ENCODE assay signal across 9 cellular contexts in the genomic region with DNA sequence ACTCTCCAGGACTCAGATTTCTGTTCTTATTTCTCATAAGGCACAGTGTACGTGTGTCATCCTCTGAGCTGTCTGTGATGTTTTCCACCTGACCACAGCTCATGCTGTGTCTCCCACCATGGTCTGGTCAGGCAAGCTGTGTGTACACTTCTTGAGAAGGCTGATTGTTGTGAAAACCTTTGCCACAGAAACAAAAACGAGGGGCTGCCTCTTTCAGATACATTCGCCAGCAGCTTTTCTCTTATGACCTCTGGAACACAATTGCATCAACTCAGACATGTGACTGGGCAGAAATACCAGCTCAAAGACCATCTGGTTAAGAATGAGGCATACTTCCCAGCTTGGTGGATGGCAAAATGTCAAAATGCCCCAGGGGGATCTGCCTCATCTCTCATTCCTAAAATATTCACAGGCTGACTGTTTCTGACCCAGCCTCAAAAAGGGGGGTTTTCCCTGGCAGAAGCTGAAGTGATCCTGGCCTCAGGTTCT. TPM values are rescaled to one million over a fixed set of nuclear protein-coding genes. Genes with fewer than 3 reads are reported as not detected.
DNase-seq lines count a peak whose midpoint lies in the region; ATAC-seq, FAIRE-seq and TF ChIP-seq lines count a peak whose summit lies in the region.
"Had no signal": no experiment of that assay in that cellular context is flagged by ENCODE, and none has a peak within 500 bp of the region (broad histone marks: within the 10 kb centered on the region; RNA-seq: fewer than 3 reads in every experiment).

No MANE protein-coding gene starts in this region.

- DNase-seq in AG09309 (ENCODE audit: low read depth) (peak; percentile 97), HPDE6-E6E7 (ENCODE audit: extremely low spot score) (peak; percentile 68), GM12878 (ENCODE audit: low read depth, low spot score) (no peak), right lobe of liver (peak in 1 of 3 donors; percentile 56), testis (no peak), GM10248 (ENCODE audit: extremely low spot score) (no peak)
- DNase-seq in activated T-cell treated with anti-CD3 and anti-CD28 coated beads, Interleukin-2, amount 50 U/mL, for 48 hours = no peak

- TF ChIP-seq EP300 in GM12878 (IDR thresholded peaks at IDR 0.05; ENCODE audit: borderline replicate concordance in 1 of 2, control insufficient read depth in 1 of 2, low read depth in 2 of 2, low read length in 2 of 2) = no peak

- no peaks in the 10 kb centered on the region for H3K4me1 ChIP-seq in GM12878 (ENCODE audit: control insufficient read depth, insufficient read depth, low read length)
- H3K4me1 ChIP-seq in right lobe of liver = peaks cover 0 to 5% (median 0%) of the 10 kb centered on the region in 4 donors
- no peaks in the 10 kb centered on the region for H3K4me1 ChIP-seq in testis
- H3K4me1 ChIP-seq: suprapubic skin had no signal

- FAIRE-seq in GM12878 (lab: Jason Lieb, UNC) = no peak

- H2AFZ ChIP-seq in GM12878 (ENCODE audit: control insufficient read depth, low read depth, low read length) = peak overlapping the region; percentile 21; the same call in 1 of the 2 replicates

- RAD21 ChIA-PET in GM12878 (lab: Charles Lee; ENCODE audit: unreplicated experiment) = interaction anchor here (0.5 kb wide), 1 partner anchor 1112 kb away, joined by 3 read pairs; no protein-coding TSS in a partner anchor

- no peaks in the 10 kb centered on the region for H3K27me3 ChIP-seq in GM12878 (replicated peaks in 1 of 2; ENCODE audit: control insufficient read depth in 2 of 2, insufficient read depth in 2 of 2, low read length in 1 of 2)
- H3K27me3 ChIP-seq in right lobe of liver = no peaks in the 10 kb centered on the region
- no peaks in the 10 kb centered on the region for H3K27me3 ChIP-seq in testis
- H3K27me3 ChIP-seq: suprapubic skin had no signal

- no peak for TF ChIP-seq CTCF in AG09309 (IDR thresholded peaks at IDR 0.05; ENCODE audit: control insufficient read depth, insufficient read depth, low read depth, low read length, missing control alignments)
- TF ChIP-seq CTCF in GM12878 (IDR thresholded peaks at IDR 0.05 in 2 of 3, conservative IDR thresholded peaks at IDR 0.05 in 1 of 3; ENCODE audit: control insufficient read depth in 2 of 3, extremely low read depth in 1 of 3, insufficient read depth in 1 of 3, low read depth in 3 of 3, low read length in 3 of 3) = no peak
- TF ChIP-seq CTCF in right lobe of liver (IDR thresholded peaks at IDR 0.05) = no peak
- no peak for TF ChIP-seq CTCF in testis (IDR thresholded peaks at IDR 0.05)
- TF ChIP-seq CTCF in GM10248 (IDR thresholded peaks at IDR 0.05; ENCODE audit: control extremely low read depth, extremely low read depth, low read depth, missing control alignments) = no peak

- POLR2A ChIA-PET in GM12878 (lab: Charles Lee) = no interaction called here
- POLR2A ChIA-PET in GM10248 (lab: Yijun Ruan, JAX) = no interaction called here

- no TSS peak for BruUV-seq in GM12878 (replicated peaks; lab: Mats Ljungman, UMichigan)

- TF ChIP-seq POLR2A in GM12878 (IDR thresholded peaks at IDR 0.05; ENCODE audit: low read depth, low read length) (no peak), right lobe of liver (IDR thresholded peaks at IDR 0.05) (no peak), testis (IDR thresholded peaks at IDR 0.05) (no peak)

- CTCF ChIA-PET in GM12878 (lab: Yijun Ruan, JAX) = interaction anchor here (1.0 kb wide), 1 partner anchor 16 kb away, joined by 3 read pairs; no protein-coding TSS in a partner anchor
- CTCF ChIA-PET in GM10248 (lab: Yijun Ruan, JAX) = interaction anchor here (1.3 to 1.9 kb wide), 2 partner anchors 11 kb away, joined by 6 to 8 read pairs; no protein-coding TSS in a partner anchor

- H4K20me1 ChIP-seq in GM12878 (ENCODE audit: control insufficient read depth, insufficient read depth) = no peaks in the 10 kb centered on the region

- ATAC-seq in GM12878 = no peak
- peak; percentile 81 to 94 (median 88) for ATAC-seq in right lobe of liver
- ATAC-seq in HG03135 (IDR thresholded peaks at IDR 0.05; ENCODE audit: unreplicated experiment) = no peak

- H3K9me3 ChIP-seq in GM12878 (replicated peaks; ENCODE audit: control insufficient read depth, insufficient read depth, low read length) (no peaks in the 10 kb centered on the region), right lobe of liver (no peaks in the 10 kb centered on the region), testis (no peaks in the 10 kb centered on the region)
- H3K9me3 ChIP-seq: suprapubic skin had no signal

- intact Hi-C loops in GM12878 (cut with micrococcal nuclease; ENCODE audit: unreplicated experiment) (no loop called here), right lobe of liver (cut with DNase I) (no loop called here), testis (cut with DNase I; ENCODE audit: low total_unique reads) (no loop called here)

- TF ChIP-seq RAD21 in GM12878 (IDR thresholded peaks at IDR 0.05; ENCODE audit: insufficient read depth, low read depth, low read length) = no peak

- H3K36me3 ChIP-seq in GM12878 (ENCODE audit: control insufficient read depth in 2 of 2, insufficient read depth in 2 of 2, low read length in 1 of 2) = no peaks in the 10 kb centered on the region
- no peaks in the 10 kb centered on the region for H3K36me3 ChIP-seq in right lobe of liver
- no peaks in the 10 kb centered on the region for H3K36me3 ChIP-seq in testis (ENCODE audit: low read depth, missing control alignments)
- H3K36me3 ChIP-seq: suprapubic skin had no signal

- SMC1A ChIA-PET in GM12878 (lab: Charles Lee; ENCODE audit: uncharacterized antibody, unreplicated experiment) = no interaction called here

- no peaks in the 10 kb centered on the region for H3K79me2 ChIP-seq in GM12878 (ENCODE audit: control insufficient read depth, insufficient read depth, low read length)

- 0% methylated on average over 3 of the region's 3 CpGs for WGBS in GM12878 (ENCODE audit: insufficient coverage, insufficient replicate concordance, low lambda C conversion rate, missing lambda C conversion rate)
- 42% methylated on average over 3 of the region's 3 CpGs for WGBS in right lobe of liver (ENCODE audit: insufficient coverage, low coverage, low lambda C conversion rate, missing lambda C conversion rate)
- WGBS in testis, 2 donors = 71 to 86% methylated on average over 3 of the region's 3 CpGs

- H3K4me3 ChIP-seq in AG09309 (ENCODE audit: control insufficient read depth, low read depth, low read length) (no peak overlapping the region), GM12878 (no peak overlapping the region), right lobe of liver (no peak overlapping the region), testis (no peak overlapping the region)
- H3K4me3 ChIP-seq: suprapubic skin had no signal

- H3K27ac ChIP-seq in GM12878 (ENCODE audit: control insufficient read depth, insufficient read depth) = no peak overlapping the region
- no peak overlapping the region for H3K27ac ChIP-seq in right lobe of liver
- no peak overlapping the region for H3K27ac ChIP-seq in testis
- H3K27ac ChIP-seq: suprapubic skin had no signal

- H3K4me2 ChIP-seq in GM12878 (ENCODE audit: control insufficient read depth, insufficient read depth) = no peak overlapping the region

- in situ Hi-C loops in GM12878 (cut with MboI) = no loop called here

- no peak overlapping the region for H3K9ac ChIP-seq in GM12878 (ENCODE audit: control insufficient read depth, insufficient read depth, low read length)

TF ChIP-seq in GM12878, 131 proteins besides CTCF, POLR2A, EP300 and RAD21 (continues in another document):
- no peak for TF ChIP-seq SPI1 (IDR thresholded peaks at IDR 0.05; ENCODE audit: borderline replicate concordance, insufficient read depth, low read depth, low read length)
- no peak for TF ChIP-seq IKZF1 (conservative IDR thresholded peaks at IDR 0.05)
- TF ChIP-seq RAD51 (IDR thresholded peaks at IDR 0.05) = no peak
- no peak for TF ChIP-seq FOXK2 (IDR thresholded peaks at IDR 0.05)
- no peak for TF ChIP-seq JUNB (IDR thresholded peaks at IDR 0.05)

RNA-seq across cellular contexts. Expression of a gene that starts 46.1 kb away (rescaled TPM):
- total RNA-seq in GM12878 (2013; cell fraction: nucleolus; rRNA removed) = 17.0 and 19.7 TPM in 2 replicates
- total RNA-seq in GM12878 (2014; rRNA removed) = 6.3 and 7.0 TPM in 2 replicates
- total RNA-seq in GM12878 (2014; rRNA removed; fragmentation: Illumina TruSeq; extraction: Trizol) = 11.5 TPM in 2 replicates
- 27.5 and 30.2 TPM in 2 replicates for total RNA-seq in GM12878 (2021)
- 11.8 TPM for polyA plus RNA-seq in GM12878 (2011; ENCODE audit: low read depth)
- 11.0 and 21.5 TPM in 2 replicates for polyA plus RNA-seq in GM12878 (2011; rRNA removed)
- 2.6 and 3.8 TPM in 2 replicates for polyA plus RNA-seq in GM12878 (2011; cell fraction: cytosol; rRNA removed)
- 4.5 and 4.7 TPM in 2 replicates for polyA plus RNA-seq in GM12878 (2011; cell fraction: nucleus; rRNA removed)
- 32.0 and 37.9 TPM in 2 replicates for polyA plus RNA-seq in GM12878 (2012)
- polyA plus RNA-seq in GM12878 (2014; fragmentation: Illumina TruSeq; extraction: Trizol) = 38.4 and 57.5 TPM in 2 replicates
- polyA plus RNA-seq in GM12878 (2014; fragmentation: Nextera tagmentation; extraction: Ambion mirVana) = 10 to 100 TPM in 1 of 2 experiments, 1 to 10 TPM in 1; 7.0 to 12.5 TPM
- 9.0 and 10.2 TPM in 2 replicates for polyA plus RNA-seq in GM12878 (2014; rRNA removed)
- 10 to 100 TPM; 23.8 to 25.4 TPM for polyA plus RNA-seq in GM12878 (2016; fragmentation: Nextera tagmentation; extraction: Ambion mirVana)
- polyA minus RNA-seq in GM12878 (2011; rRNA and poly(A)+ RNA removed) = 2.1 and 2.3 TPM in 2 replicates
- polyA minus RNA-seq in GM12878 (2011; cell fraction: cytosol; rRNA and poly(A)+ RNA removed) = 1.9 and 2.4 TPM in 2 replicates
- 3.4 and 3.9 TPM in 2 replicates for polyA minus RNA-seq in GM12878 (2011; cell fraction: nucleus; rRNA and poly(A)+ RNA removed)
- total RNA-seq in right lobe of liver = 100 to 1,000 TPM in 1 of 6 experiments, 10 to 100 TPM in 5; 54.3 to 129 (median 65.7) TPM
- total RNA-seq in testis = 10 to 100 TPM; 32.3 to 41.2 TPM
- polyA plus RNA-seq in testis (ENCODE audit: insufficient read depth, low read depth, low replicate concordance) = 85.3 TPM

Comparison
In these comparisons a context has a peak if more than half of its experiments do, and no peak if none do; other contexts are left out.
1. DNase-seq: peak in AG09309 (single experiment) and HPDE6-E6E7 (single experiment); none in GM12878 (single experiment), activated T-cell treated with anti-CD3 and anti-CD28 coated beads, Interleukin-2, amount 50 U/mL, for 48 hours (0 of 2), testis (single experiment) and GM10248 (single experiment).
2. ATAC-seq: peak in right lobe of liver (4 of 4); none in GM12878 (single experiment) and HG03135 (single experiment).